21 cellular contexts compared by ENCODE assay signal in the genomic region with DNA sequence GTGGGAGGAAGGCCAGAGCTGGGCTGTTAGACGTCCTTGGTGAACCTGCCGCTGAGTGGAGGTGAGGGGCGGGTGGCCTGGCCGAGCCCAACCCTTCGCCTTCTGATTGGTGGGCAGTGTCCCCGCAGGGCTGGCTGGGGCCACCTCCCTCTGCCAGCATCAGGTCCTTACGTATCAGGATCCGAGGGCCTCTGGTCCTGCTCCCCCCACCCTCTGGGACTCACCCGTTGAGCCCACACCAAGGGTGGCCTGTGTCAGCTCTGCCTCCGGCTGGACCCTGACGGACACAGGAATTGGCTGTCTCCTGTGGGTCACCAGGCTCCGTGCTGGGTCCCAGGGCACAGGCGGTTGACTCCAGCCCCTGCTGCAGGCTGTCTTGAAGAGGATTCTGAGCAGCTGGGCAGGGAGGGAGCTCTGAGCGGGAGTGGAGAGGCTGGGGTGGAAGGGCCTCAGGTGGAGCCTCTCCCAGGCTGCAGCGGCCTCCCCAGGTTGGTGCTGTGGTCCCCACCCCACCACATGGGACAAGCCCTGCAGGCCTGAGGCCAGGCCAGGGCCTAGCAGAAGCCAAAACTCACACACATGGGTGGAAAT. TPM values are rescaled to one million over a fixed set of nuclear protein-coding genes. Genes with fewer than 3 reads are reported as not detected.
DNase-seq lines count a peak whose midpoint lies in the region; ATAC-seq, FAIRE-seq and TF ChIP-seq lines count a peak whose summit lies in the region.
"Had no signal": no experiment of that assay in that cellular context is flagged by ENCODE, and none has a peak within 500 bp of the region (broad histone marks: within the 10 kb centered on the region; RNA-seq: fewer than 3 reads in every experiment).

No MANE protein-coding gene starts in this region.

- H4K91ac ChIP-seq in H1 (replicated peaks; ENCODE audit: insufficient read length, low read length) = no peak overlapping the region

- no peak overlapping the region for H2AFZ ChIP-seq in H1 (ENCODE audit: low read length)

- FAIRE-seq in H1 (lab: Jason Lieb, UNC) = no peak
- FAIRE-seq: A549, GM12891, HTR-8/SVneo had no signal

- H3K4me1 ChIP-seq in H1 (replicated peaks in 1 of 4; ENCODE audit: control insufficient read depth in 3 of 4, insufficient read depth in 4 of 4, low read length in 3 of 4) (peaks cover 0 to 12% (median 6%) of the 10 kb centered on the region in 4 experiments; a peak in 6 of 7 replicates), mesendoderm (ENCODE audit: control insufficient read depth, low read depth, low read length) (no peaks in the 10 kb centered on the region)
- H3K4me1 ChIP-seq: A549 had no signal

- 0 out of 2 replicates have a peak overlapping the region, but pooled peaks have one; percentile 44 for H2BK5ac ChIP-seq in H1 (ENCODE audit: low read depth, low read length)
- H2BK5ac ChIP-seq in mesendoderm (ENCODE audit: low read length) = no peak overlapping the region

- H4K8ac ChIP-seq in H1 (ENCODE audit: extremely low read depth, insufficient read depth, low read length) (peak overlapping the region; percentile 25; the same call in 1 of the 2 replicates), mesendoderm (ENCODE audit: low read depth, low read length) (no peak overlapping the region)

- H3K27me3 ChIP-seq in H1 (replicated peaks in 1 of 4; ENCODE audit: control insufficient read depth in 3 of 4, extremely low read depth in 1 of 4, insufficient read depth in 3 of 4, low read length in 3 of 4) = no peaks in the 10 kb centered on the region; a peak in 1 of 7 replicates
- no peaks in the 10 kb centered on the region for H3K27me3 ChIP-seq in mesendoderm (ENCODE audit: insufficient read depth, low read length, poor library complexity)

- H3K36me3 ChIP-seq in H1 (ENCODE audit: control insufficient read depth in 2 of 4, insufficient read depth in 4 of 4, low read length in 3 of 4) = no peaks in the 10 kb centered on the region
- H3K36me3 ChIP-seq in mesendoderm (ENCODE audit: control insufficient read depth, insufficient read depth, low read length) = no peaks in the 10 kb centered on the region
- H3K36me3 ChIP-seq: SJCRH30 had no signal

- peaks cover 5% of the 10 kb centered on the region for H3K36me3 Mint-ChIP-seq in natural killer cell treated with Interleukin-12 subunit alpha and Interleukin-12 subunit beta and Interleukin-15 and Interleukin-18, amount 100 ng/mL, for 72 hours
- H3K36me3 Mint-ChIP-seq: CD4-positive, CD25-positive, alpha-beta regulatory T cell had no signal

- intact Hi-C loops in cardiac septum (cut with DNase I) (no loop called here), Right ventricle myocardium superior (cut with DNase I) (no loop called here)

- TF ChIP-seq RAD21 in H1 (IDR thresholded peaks at IDR 0.05 in 1 of 2, conservative IDR thresholded peaks at IDR 0.05 in 1 of 2; ENCODE audit: low read depth in 2 of 2, low read length in 2 of 2) = no peak

- H3K27ac Mint-ChIP-seq in natural killer cell treated with Interleukin-12 subunit alpha and Interleukin-12 subunit beta and Interleukin-15 and Interleukin-18, amount 100 ng/mL, for 72 hours = no peak overlapping the region
- H3K27ac Mint-ChIP-seq: CD4-positive, CD25-positive, alpha-beta regulatory T cell had no signal

- no peak overlapping the region for H3K56ac ChIP-seq in H1 (replicated peaks; ENCODE audit: insufficient read length, low read depth, low read length)
- H3K56ac ChIP-seq in mesendoderm (ENCODE audit: low read length) = no peak overlapping the region

- H2BK15ac ChIP-seq in H1 (ENCODE audit: low read length) = no peak overlapping the region
- H2BK15ac ChIP-seq in mesendoderm (replicated peaks; ENCODE audit: low read depth) = no peak overlapping the region

- H3K79me2 ChIP-seq in H1 (ENCODE audit: control insufficient read depth in 1 of 2, insufficient read depth in 2 of 2, low read length in 2 of 2) (no peaks in the 10 kb centered on the region), mesendoderm (ENCODE audit: control insufficient read depth, insufficient read depth, low read length) (no peaks in the 10 kb centered on the region)

- no peak for TF ChIP-seq EP300 in H1 (IDR thresholded peaks at IDR 0.05; ENCODE audit: borderline replicate concordance in 1 of 2, low read depth in 2 of 2, low read length in 2 of 2)

- no peak overlapping the region for H3K4me3 Mint-ChIP-seq in natural killer cell treated with Interleukin-12 subunit alpha and Interleukin-12 subunit beta and Interleukin-15 and Interleukin-18, amount 100 ng/mL, for 72 hours
- H3K4me3 Mint-ChIP-seq: CD4-positive, CD25-positive, alpha-beta regulatory T cell had no signal

- H3K18ac ChIP-seq in H1 (ENCODE audit: extremely low read depth, low read length) = no peak overlapping the region
- no peak overlapping the region for H3K18ac ChIP-seq in mesendoderm (ENCODE audit: low read length)

- H3K4me3 ChIP-seq in H1 (ENCODE audit: extremely low read depth in 1 of 4, insufficient read depth in 2 of 4, low read depth in 3 of 4, low read length in 4 of 4) (no peak overlapping the region), mesendoderm (ENCODE audit: low read length) (no peak overlapping the region)
- H3K4me3 ChIP-seq: A549, SJCRH30 had no signal

- H3K4ac ChIP-seq in H1 (replicated peaks; ENCODE audit: insufficient read length, low read depth, low read length) (no peak overlapping the region), mesendoderm (ENCODE audit: low read depth, low read length) (no peak overlapping the region)

- no peak for TF ChIP-seq CTCF in H1 (IDR thresholded peaks at IDR 0.05; ENCODE audit: control extremely low read depth in 1 of 3, insufficient read depth in 1 of 3, low read depth in 1 of 3, low read length in 3 of 3)

- no peak overlapping the region for H3K14ac ChIP-seq in H1 (ENCODE audit: insufficient read length)

- H3K79me1 ChIP-seq in H1 (ENCODE audit: low read depth, low read length) (no peaks in the 10 kb centered on the region), mesendoderm (ENCODE audit: low read length) (no peaks in the 10 kb centered on the region)

- POLR2A ChIA-PET in H1 (lab: Charles Lee; ENCODE audit: partially characterized antibody) = no interaction called here

- WGBS in H1 (ENCODE audit: extremely low coverage in 1 of 2, insufficient coverage in 1 of 2, insufficient read length in 1 of 2, insufficient replicate concordance in 2 of 2, low coverage in 1 of 2, low lambda C conversion rate in 2 of 2, missing lambda C conversion rate in 1 of 2), 2 experiments = 86% methylated on average over 15 of the region's 15 CpGs; no CpG with 5 or more reads in 1 of the 2 experiments
- WGBS in mesendoderm (ENCODE audit: extremely low coverage, insufficient coverage, low lambda C conversion rate) = no CpG with 5 or more reads among the region's 15 CpGs

- H4K20me1 ChIP-seq in H1 (replicated peaks in 1 of 2; ENCODE audit: control insufficient read depth in 1 of 2, insufficient read depth in 2 of 2, low read length in 2 of 2) = peaks cover 0 to 7% of the 10 kb centered on the region in 2 experiments

- DNase-seq in cardiac septum (ENCODE audit: low spot score) (peak; percentile 36), Right ventricle myocardium superior (no peak), H1 (ENCODE audit: low read depth in 1 of 2, low spot score in 2 of 2) (no peak), NAMALWA (ENCODE audit: low spot score) (no peak), NCI-H1694 (lab: John Stamatoyannopoulos, UW) (no peak), mesendoderm (no peak)
- DNase-seq in natural killer cell treated with Interleukin-12 subunit alpha and Interleukin-12 subunit beta and Interleukin-15 and Interleukin-18, amount 100 ng/mL, for 72 hours (ENCODE audit: low spot score) = peak; percentile 41
- DNase-seq: AML-193; Calu3; CD4-positive, CD25-positive, alpha-beta regulatory T cell; DMS79; KBM-7; NCI-H1048; NCI-H146; NCI-H446 had no signal

- no peak for TF ChIP-seq POLR2A in H1 (IDR thresholded peaks at IDR 0.05; ENCODE audit: control extremely low read depth in 1 of 2, low read depth in 2 of 2, low read length in 2 of 2)

- H3K4me1 Mint-ChIP-seq in natural killer cell treated with Interleukin-12 subunit alpha and Interleukin-12 subunit beta and Interleukin-15 and Interleukin-18, amount 100 ng/mL, for 72 hours (ENCODE audit: low read depth in 2 of 2) = no peaks in the 10 kb centered on the region
- H3K4me1 Mint-ChIP-seq: CD4-positive, CD25-positive, alpha-beta regulatory T cell had no signal

- H2BK20ac ChIP-seq in H1 (ENCODE audit: low read length) = no peak overlapping the region

- H3K23me2 ChIP-seq in H1 (ENCODE audit: low read depth, low read length) = peaks cover 10% of the 10 kb centered on the region; the same call in 1 of the 2 replicates

- CTCF ChIA-PET in H1 (lab: Charles Lee; ENCODE audit: partially characterized antibody) = no interaction called here

- ATAC-seq in Right ventricle myocardium superior (ENCODE audit: poor library complexity) (no peak), HG02642 (IDR thresholded peaks at IDR 0.05; ENCODE audit: poor library complexity, unreplicated experiment) (no peak)
- ATAC-seq in natural killer cell treated with Interleukin-12 subunit alpha and Interleukin-12 subunit beta and Interleukin-15 and Interleukin-18, amount 100 ng/mL, for 72 hours = no peak
- ATAC-seq: A549 had no signal

- peaks cover 0 to 8% of the 10 kb centered on the region in 2 experiments; a peak in 2 of 4 replicates for H3K9me3 ChIP-seq in H1 (ENCODE audit: insufficient read depth in 2 of 2, low read depth in 1 of 2, low read length in 1 of 2)
- H3K9me3 ChIP-seq: A549 had no signal

- H2AK5ac ChIP-seq in H1 (ENCODE audit: low read depth, low read length) (no peak overlapping the region), mesendoderm (ENCODE audit: low read length) (no peak overlapping the region)

- H2BK120ac ChIP-seq in H1 (replicated peaks; ENCODE audit: low read depth, low read length) (no peak overlapping the region), mesendoderm (ENCODE audit: low read depth, low read length) (no peak overlapping the region)

- H3K4me2 ChIP-seq in H1 (ENCODE audit: insufficient read depth in 1 of 2, low read depth in 2 of 2, low read length in 2 of 2) (no peak overlapping the region), mesendoderm (ENCODE audit: low read length) (no peak overlapping the region)
- H3K4me2 ChIP-seq: A549 had no signal

- H2BK12ac ChIP-seq in H1 (ENCODE audit: low read depth, low read length) = peak overlapping the region; percentile 17; the same call in 1 of the 2 replicates

- H3K27me3 Mint-ChIP-seq in natural killer cell treated with Interleukin-12 subunit alpha and Interleukin-12 subunit beta and Interleukin-15 and Interleukin-18, amount 100 ng/mL, for 72 hours = peaks cover 12 to 16% of the 10 kb centered on the region in 2 donors

- peaks cover 13% of the 10 kb centered on the region for H3K9me3 Mint-ChIP-seq in natural killer cell treated with Interleukin-12 subunit alpha and Interleukin-12 subunit beta and Interleukin-15 and Interleukin-18, amount 100 ng/mL, for 72 hours

- H3K27ac ChIP-seq in H1 (ENCODE audit: low read depth, low read length) (no peak overlapping the region), mesendoderm (ENCODE audit: low read depth, low read length) (no peak overlapping the region)
- H3K27ac ChIP-seq: A549, SJCRH30 had no signal

- no peak overlapping the region for H3K9ac ChIP-seq in H1 (replicated peaks in 1 of 4; ENCODE audit: extremely low read depth in 1 of 4, low read depth in 3 of 4, low read length in 3 of 4)
- no peak overlapping the region for H3K9ac ChIP-seq in mesendoderm (ENCODE audit: low read length)

- H4K5ac ChIP-seq in H1 (ENCODE audit: insufficient read length, low read depth, low read length) (no peak overlapping the region), mesendoderm (ENCODE audit: low read length) (no peak overlapping the region)

- no peak overlapping the region for H3K23ac ChIP-seq in H1 (ENCODE audit: insufficient read length)
- H3K23ac ChIP-seq in mesendoderm (ENCODE audit: low read length) = no peak overlapping the region

RNA-seq across cellular contexts. Expression of a gene that starts 58.4 kb away (rescaled TPM):
- total RNA-seq in cardiac septum = not detected
- not detected for total RNA-seq in Right ventricle myocardium superior
- not detected in 2 replicates for total RNA-seq in H1 (2021; fragmentation: NEBNext Ultra II Directional; extraction: Animal tissue kit (Norgen Biotek cat#: 25700))
- not detected in 2 replicates for polyA plus RNA-seq in H1 (2011; rRNA removed)
- polyA plus RNA-seq in H1 (2011; cell fraction: cytosol; rRNA removed) = not detected
- not detected for polyA plus RNA-seq in H1 (2011; cell fraction: nucleus; rRNA removed)
- not detected in 4 replicates for polyA plus RNA-seq in H1 (2012, experiment 1 of 2)
- polyA plus RNA-seq in H1 (2012, experiment 2 of 2) = not detected
- polyA plus RNA-seq in H1 (2013, experiment 1 of 2) = not detected
- polyA plus RNA-seq in H1 (2013, experiment 2 of 2) = not detected
- polyA minus RNA-seq in H1 (2011; rRNA and poly(A)+ RNA removed) = not detected in 2 replicates
- not detected for polyA minus RNA-seq in H1 (2011; cell fraction: cytosol; rRNA and poly(A)+ RNA removed)
- not detected for polyA minus RNA-seq in H1 (2011; cell fraction: nucleus; rRNA and poly(A)+ RNA removed)
- not detected for total RNA-seq in natural killer cell treated with Interleukin-12 subunit alpha and Interleukin-12 subunit beta and Interleukin-15 and Interleukin-18, amount 100 ng/mL, for 72 hours
- polyA plus RNA-seq in mesendoderm (2013, experiment 1 of 2) = not detected
- polyA plus RNA-seq in mesendoderm (2013, experiment 2 of 2) = not detected
- total RNA-seq: Calu3; CD4-positive, CD25-positive, alpha-beta regulatory T cell; G401; SJCRH30 had no signal
- polyA plus RNA-seq: A549; CD4-positive, CD25-positive, alpha-beta regulatory T cell had no signal

Comparison
In these comparisons a context has a peak if more than half of its experiments do, and no peak if none do; other contexts are left out.
1. DNase-seq: peak in cardiac septum (single experiment) and natural killer cell treated with Interleukin-12 subunit alpha and Interleukin-12 subunit beta and Interleukin-15 and Interleukin-18, amount 100 ng/mL, for 72 hours (single experiment); none in Right ventricle myocardium superior (single experiment), H1 (0 of 2), NAMALWA (single experiment), NCI-H1694 (single experiment) and mesendoderm (single experiment).